Comparison of ENCODE assay signal across 19 cellular contexts in genomic region chr21:28857720-28858119, GRCh38.
A peak's percentile ranks its signal among the peaks of the same experiment; 100 is the strongest.
DNase-seq lines count a peak whose midpoint lies in the region; ATAC-seq, FAIRE-seq and TF ChIP-seq lines count a peak whose summit lies in the region.
"Had no signal": no experiment of that assay in that cellular context is flagged by ENCODE, and none has a peak within 500 bp of the region (broad histone marks: within the 10 kb centered on the region; RNA-seq: fewer than 3 reads in every experiment).

No MANE protein-coding gene starts in this region.

- H3K9me3 ChIP-seq in HepG2 (ENCODE audit: low read length) (no peaks in the 10 kb centered on the region), right lobe of liver (no peaks in the 10 kb centered on the region), hepatocyte (ENCODE audit: low read depth) (no peaks in the 10 kb centered on the region), esophagus muscularis mucosa (no peaks in the 10 kb centered on the region)
- H3K9me3 ChIP-seq: A549, Caco-2 had no signal

- H2AFZ ChIP-seq in HepG2 (ENCODE audit: low read length) (no peak overlapping the region), hepatocyte (no peak overlapping the region)

- H3K4me3 ChIP-seq in HepG2 (replicated peaks in 1 of 3; ENCODE audit: insufficient read depth in 1 of 3, low read depth in 2 of 3, low read length in 3 of 3) = no peak overlapping the region
- H3K4me3 ChIP-seq in right lobe of liver = no peak overlapping the region
- no peak overlapping the region for H3K4me3 ChIP-seq in hepatocyte
- H3K4me3 ChIP-seq in esophagus muscularis mucosa = no peak overlapping the region
- H3K4me3 ChIP-seq: A549; BLaER1 treated with 17β-estradiol and CSF1 and Interleukin-3, amounts not matched to agents 10 nM and 100 nM had no signal

- ATAC-seq in HepG2 (peak; percentile 96), right lobe of liver (no peak)
- ATAC-seq: A549; CD8-positive, alpha-beta T cell had no signal

- in situ Hi-C loops in HepG2 (cut with HindIII; ENCODE audit: extremely low pct_ligation_motif_present, low pct_unique_long_range_greater_than_20kb) = no loop called here

- intact Hi-C loops in HepG2 (cut with micrococcal nuclease; ENCODE audit: unreplicated experiment) (loop anchor here (2.0 kb wide), 1 partner anchor 27 kb away; a partner anchor contains a TSS), right lobe of liver (cut with DNase I) (no loop called here), esophagus muscularis mucosa (cut with DNase I) (no loop called here)

- no TSS peak for BruUV-seq in HepG2 (replicated peaks; lab: Mats Ljungman, UMichigan)

- H3K4me1 ChIP-seq in HepG2 (ENCODE audit: insufficient read depth, low read length) (peaks cover 23% of the 10 kb centered on the region), right lobe of liver (no peaks in the 10 kb centered on the region), hepatocyte (ENCODE audit: insufficient read depth) (peaks cover 13% of the 10 kb centered on the region), esophagus muscularis mucosa (peaks cover 5 to 16% (median 10%) of the 10 kb centered on the region in 4 donors)
- H3K4me1 ChIP-seq: A549; BLaER1 treated with 17β-estradiol and CSF1 and Interleukin-3, amounts not matched to agents 10 nM and 100 nM; Caco-2 had no signal

- H3K36me3 ChIP-seq in HepG2 (replicated peaks in 1 of 2; ENCODE audit: control insufficient read depth in 1 of 2, insufficient read depth in 2 of 2, low read length in 2 of 2) (no peaks in the 10 kb centered on the region), right lobe of liver (no peaks in the 10 kb centered on the region), hepatocyte (replicated peaks; ENCODE audit: insufficient read depth, low read depth) (no peaks in the 10 kb centered on the region), esophagus muscularis mucosa (peaks cover 0 to 7% (median 3%) of the 10 kb centered on the region in 4 donors)
- H3K36me3 ChIP-seq: BLaER1 treated with 17β-estradiol and CSF1 and Interleukin-3, amounts not matched to agents 10 nM and 100 nM had no signal

- CTCF ChIA-PET in HepG2 (lab: Yijun Ruan, JAX; ENCODE audit: low intra/inter-chr PET ratio, low total read pairs) = no interaction called here

- H3K79me2 ChIP-seq in HepG2 (ENCODE audit: insufficient read depth, low read length) (no peaks in the 10 kb centered on the region), hepatocyte (no peaks in the 10 kb centered on the region)

- peak; percentile 67 for DNase-seq in HepG2 (ENCODE audit: low spot score)
- DNase-seq in right lobe of liver = no peak
- DNase-seq in hepatocyte (ENCODE audit: low spot score) = no peak
- no peak for DNase-seq in HPDE6-E6E7 (ENCODE audit: extremely low spot score)
- no peak for DNase-seq in esophagus muscularis mucosa (ENCODE audit: extremely low spot score)
- DNase-seq: AML-193; Caco-2; Calu3; CD4-positive, alpha-beta T cell; CD8-positive, alpha-beta T cell; DMS79 treated with DMSO at 0.1 percent for 48 hours; GF-D8 had no signal

- 12% methylated on average over 2 of the region's 2 CpGs for WGBS in HepG2 (ENCODE audit: low lambda C conversion rate)
- 92% methylated on average over 2 of the region's 2 CpGs for WGBS in right lobe of liver (ENCODE audit: insufficient coverage, low coverage, low lambda C conversion rate, missing lambda C conversion rate)
- 52% methylated on average over 2 of the region's 2 CpGs for WGBS in hepatocyte (ENCODE audit: low lambda C conversion rate, missing lambda C conversion rate)
- WGBS in esophagus muscularis mucosa = 98% methylated on average over 2 of the region's 2 CpGs

- TF ChIP-seq CTCF in HepG2 (CRISPR knock-in tag; IDR thresholded peaks at IDR 0.05) (no peak), right lobe of liver (IDR thresholded peaks at IDR 0.05) (no peak), hepatocyte (IDR thresholded peaks at IDR 0.05; ENCODE audit: poor library complexity) (no peak), esophagus muscularis mucosa (IDR thresholded peaks at IDR 0.05) (no peak)

- H3K27ac ChIP-seq in HepG2 (ENCODE audit: extremely low read length, insufficient read depth, low read length) (peak overlapping the region; percentile 54), right lobe of liver (no peak overlapping the region), hepatocyte (peak overlapping the region; percentile 13), esophagus muscularis mucosa (replicated peaks in 1 of 4) (no peak overlapping the region)
- H3K27ac ChIP-seq: 22Rv1; A549; BLaER1 treated with 17β-estradiol and CSF1 and Interleukin-3, amounts not matched to agents 10 nM and 100 nM; C4-2B had no signal

- H3K4me2 ChIP-seq in HepG2 (ENCODE audit: low read depth, low read length) = no peak overlapping the region; the same call in 1 of the 2 replicates
- H3K4me2 ChIP-seq in hepatocyte = no peak overlapping the region
- H3K4me2 ChIP-seq: A549; BLaER1 treated with 17β-estradiol and CSF1 and Interleukin-3, amounts not matched to agents 10 nM and 100 nM had no signal

- TF ChIP-seq POLR2A in HepG2 (IDR thresholded peaks at IDR 0.05; ENCODE audit: insufficient read depth in 1 of 2, low read depth in 2 of 2, low read length in 2 of 2) (no peak), right lobe of liver (IDR thresholded peaks at IDR 0.05) (no peak), esophagus muscularis mucosa (IDR thresholded peaks at IDR 0.05; ENCODE audit: low read depth) (no peak)

- peak; percentile 30 for FAIRE-seq in HepG2 (lab: Jason Lieb, UNC)
- FAIRE-seq: A549, D721Med, GM12891, GM19239 had no signal

- POLR2A ChIA-PET in HepG2 (lab: Yijun Ruan, JAX) = interaction anchor here (1.4 kb wide), 1 partner anchor 27 kb away, joined by 4 read pairs; no protein-coding TSS in a partner anchor

- no peaks in the 10 kb centered on the region for H4K20me1 ChIP-seq in HepG2 (ENCODE audit: insufficient read depth, low read length)
- H4K20me1 ChIP-seq in hepatocyte (ENCODE audit: insufficient read depth, poor library complexity, severe bottlenecking) = no peaks in the 10 kb centered on the region
- H4K20me1 ChIP-seq: BLaER1 treated with 17β-estradiol and CSF1 and Interleukin-3, amounts not matched to agents 10 nM and 100 nM had no signal

- H3K9ac ChIP-seq in HepG2 (ENCODE audit: insufficient read depth, low read depth, low read length) = no peak overlapping the region
- H3K9ac ChIP-seq: BLaER1 treated with 17β-estradiol and CSF1 and Interleukin-3, amounts not matched to agents 10 nM and 100 nM had no signal

- H3K9me2 ChIP-seq in hepatocyte (replicated peaks; ENCODE audit: insufficient read depth) = no peaks in the 10 kb centered on the region

- TF ChIP-seq EP300 in HepG2 (IDR thresholded peaks at IDR 0.05; ENCODE audit: low read depth in 2 of 2, low read length in 2 of 2) (no peak), HepG2 (CRISPR knock-in tag; IDR thresholded peaks at IDR 0.05; ENCODE audit: borderline replicate concordance) (no peak), esophagus muscularis mucosa (IDR thresholded peaks at IDR 0.05) (no peak)

- H3K27me3 ChIP-seq in HepG2 (ENCODE audit: control insufficient read depth in 1 of 2, insufficient read depth in 2 of 2, low read length in 2 of 2) (no peaks in the 10 kb centered on the region), right lobe of liver (no peaks in the 10 kb centered on the region), hepatocyte (no peaks in the 10 kb centered on the region), esophagus muscularis mucosa (no peaks in the 10 kb centered on the region)
- H3K27me3 ChIP-seq: BLaER1 treated with 17β-estradiol and CSF1 and Interleukin-3, amounts not matched to agents 10 nM and 100 nM had no signal

- no peak for TF ChIP-seq RAD21 in HepG2 (CRISPR knock-in tag; IDR thresholded peaks at IDR 0.05)

TF ChIP-seq in HepG2, 621 proteins besides CTCF, POLR2A, EP300 and RAD21 (continues in another document):
- TF ChIP-seq CREM (IDR thresholded peaks at IDR 0.05) = peak; percentile 11; the same call in 1 of the 2 replicates
- no peak for TF ChIP-seq CREM (CRISPR knock-in tag; IDR thresholded peaks at IDR 0.05)
- peak; percentile 38; the same call in 1 of the 2 replicates for TF ChIP-seq EHMT2 (IDR thresholded peaks at IDR 0.05; ENCODE audit: borderline replicate concordance, low read depth, low read length)
- 0 out of 2 replicates have a peak, but pooled peaks have one; percentile 15 for TF ChIP-seq ARID5B (CRISPR knock-in tag; IDR thresholded peaks at IDR 0.05)
- TF ChIP-seq CREB1 (IDR thresholded peaks at IDR 0.05) = no peak
- peak; percentile 53 for TF ChIP-seq CREB1 (CRISPR knock-in tag; IDR thresholded peaks at IDR 0.05)
- no peak for TF ChIP-seq ZNF337 (CRISPR knock-in tag; IDR thresholded peaks at IDR 0.05; ENCODE audit: borderline replicate concordance, low read depth)
- 0 out of 2 replicates have a peak, but pooled peaks have one; percentile 58 for TF ChIP-seq ZSCAN29 (CRISPR knock-in tag; conservative IDR thresholded peaks at IDR 0.05)
- no peak for TF ChIP-seq SOX5 (CRISPR knock-in tag; IDR thresholded peaks at IDR 0.05; ENCODE audit: borderline replicate concordance)
- no peak for TF ChIP-seq RXRB (CRISPR knock-in tag; IDR thresholded peaks at IDR 0.05; ENCODE audit: borderline replicate concordance)
- peak; percentile 72 for TF ChIP-seq HNF4A (CRISPR knock-in tag; IDR thresholded peaks at IDR 0.05)

Comparison
In these comparisons a context has a peak if more than half of its experiments do, and no peak if none do; other contexts are left out.
1. H3K27ac ChIP-seq: peak in HepG2 (single experiment) and hepatocyte (single experiment); none in right lobe of liver (0 of 3) and esophagus muscularis mucosa (0 of 4).